8 cellular contexts compared by ENCODE assay signal in genomic region chr1:156052862-156053769, GRCh38.
A peak's percentile ranks its signal among the peaks of the same experiment; 100 is the strongest.
DNase-seq lines count a peak whose midpoint lies in the region; ATAC-seq and TF ChIP-seq lines count a peak whose summit lies in the region.

No MANE protein-coding gene starts in this region.

- ATAC-seq in GM19324 (IDR thresholded peaks at IDR 0.05; ENCODE audit: low FRiP score, unreplicated experiment): peak; percentile 17
- peak; percentile 21 to 32 for ATAC-seq in activated CD4-positive, CD25-positive, alpha-beta regulatory T cell treated with anti-CD3 and anti-CD28 coated beads, Interleukin-2, amount 50 U/mL, for 24 hours
- ATAC-seq in GM19023 (IDR thresholded peaks at IDR 0.05; ENCODE audit: unreplicated experiment): no peak

- no peak for DNase-seq in AG09319 (ENCODE audit: extremely low read depth, low read depth)
- peak; percentile 28 for DNase-seq in NCI-H2196 treated with DMSO at 0.1 percent for 48 hours (lab: John Stamatoyannopoulos, UW; ENCODE audit: unreplicated experiment)
- DNase-seq in central memory CD4-positive, alpha-beta T cell: peak; percentile 53
- DNase-seq in kidney tubule cell (ENCODE audit: low spot score): peak; percentile 72
- DNase-seq in stimulated activated CD4-positive, alpha-beta T cell treated with anti-CD3 and anti-CD28 coated beads, Interleukin-1b, Interleukin-23, amount 100 ng/mL, for 1 hour (ENCODE audit: low read depth in 2 of 2): peak; percentile 16 to 45

- TF ChIP-seq CTCF in AG09319 (IDR thresholded peaks at IDR 0.05; ENCODE audit: low read depth, low read length): peak; percentile 27
